Comparison of ENCODE assay signal across 2 cellular contexts in the genomic region with DNA sequence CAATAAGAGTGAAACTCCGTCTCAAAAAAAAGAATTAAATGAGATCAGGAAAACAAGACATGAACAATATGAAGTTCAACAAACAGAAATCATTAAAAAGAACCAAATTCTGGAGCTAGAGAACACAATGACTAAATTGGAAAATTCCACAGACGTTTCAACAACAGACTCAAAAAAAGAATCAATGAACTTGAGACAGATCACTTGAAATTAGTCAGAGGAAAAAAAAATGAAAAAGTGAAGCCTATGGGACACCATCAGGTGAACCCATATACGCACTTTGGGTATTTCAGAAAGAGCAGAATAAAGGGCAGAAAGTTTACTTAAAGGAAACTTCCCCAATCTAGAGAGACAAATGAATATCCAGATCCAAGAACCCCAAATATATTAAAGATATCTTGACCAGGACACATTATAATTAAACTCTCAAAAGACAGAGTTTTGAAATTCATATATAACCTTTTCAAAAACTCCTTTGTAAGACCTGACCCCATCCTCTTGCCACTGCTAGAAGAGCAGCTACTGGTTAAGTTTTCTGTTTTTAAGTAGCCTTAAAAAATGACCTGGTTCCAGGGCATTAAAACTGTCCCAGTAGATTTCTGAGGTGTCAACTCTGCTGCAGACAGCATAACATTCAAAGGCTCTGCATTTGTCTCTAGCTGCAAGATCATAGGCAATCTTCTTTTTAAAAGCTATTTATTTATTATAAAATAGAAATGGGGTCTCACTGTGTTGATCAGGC.
TF ChIP-seq lines count a peak whose summit lies in the region.

No MANE protein-coding gene starts in this region.

TF ChIP-seq in GM23338, 12 proteins besides CTCF, POLR2A, EP300 and RAD21 (continues in another document):
- no peak for TF ChIP-seq EZH2phosphoT487 (IDR thresholded peaks at IDR 0.05; ENCODE audit: unreplicated experiment)
- TF ChIP-seq EZH2 (IDR thresholded peaks at IDR 0.05; ENCODE audit: low read depth, unreplicated experiment): no peak
- TF ChIP-seq, protein P1, sequence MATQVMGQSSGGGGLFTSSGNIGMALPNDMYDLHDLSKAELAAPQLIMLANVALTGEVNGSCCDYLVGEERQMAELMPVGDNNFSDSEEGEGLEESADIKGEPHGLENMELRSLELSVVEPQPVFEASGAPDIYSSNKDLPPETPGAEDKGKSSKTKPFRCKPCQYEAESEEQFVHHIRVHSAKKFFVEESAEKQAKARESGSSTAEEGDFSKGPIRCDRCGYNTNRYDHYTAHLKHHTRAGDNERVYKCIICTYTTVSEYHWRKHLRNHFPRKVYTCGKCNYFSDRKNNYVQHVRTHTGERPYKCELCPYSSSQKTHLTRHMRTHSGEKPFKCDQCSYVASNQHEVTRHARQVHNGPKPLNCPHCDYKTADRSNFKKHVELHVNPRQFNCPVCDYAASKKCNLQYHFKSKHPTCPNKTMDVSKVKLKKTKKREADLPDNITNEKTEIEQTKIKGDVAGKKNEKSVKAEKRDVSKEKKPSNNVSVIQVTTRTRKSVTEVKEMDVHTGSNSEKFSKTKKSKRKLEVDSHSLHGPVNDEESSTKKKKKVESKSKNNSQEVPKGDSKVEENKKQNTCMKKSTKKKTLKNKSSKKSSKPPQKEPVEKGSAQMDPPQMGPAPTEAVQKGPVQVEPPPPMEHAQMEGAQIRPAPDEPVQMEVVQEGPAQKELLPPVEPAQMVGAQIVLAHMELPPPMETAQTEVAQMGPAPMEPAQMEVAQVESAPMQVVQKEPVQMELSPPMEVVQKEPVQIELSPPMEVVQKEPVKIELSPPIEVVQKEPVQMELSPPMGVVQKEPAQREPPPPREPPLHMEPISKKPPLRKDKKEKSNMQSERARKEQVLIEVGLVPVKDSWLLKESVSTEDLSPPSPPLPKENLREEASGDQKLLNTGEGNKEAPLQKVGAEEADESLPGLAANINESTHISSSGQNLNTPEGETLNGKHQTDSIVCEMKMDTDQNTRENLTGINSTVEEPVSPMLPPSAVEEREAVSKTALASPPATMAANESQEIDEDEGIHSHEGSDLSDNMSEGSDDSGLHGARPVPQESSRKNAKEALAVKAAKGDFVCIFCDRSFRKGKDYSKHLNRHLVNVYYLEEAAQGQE (IDR thresholded peaks at IDR 0.05; ENCODE audit: unreplicated experiment): no peak
- no peak for TF ChIP-seq ZNF331 (CRISPR knock-in tag; IDR thresholded peaks at IDR 0.05; ENCODE audit: low read depth)
- TF ChIP-seq STAT1 (IDR thresholded peaks at IDR 0.05; ENCODE audit: unreplicated experiment): no peak
- no peak for TF ChIP-seq ZNF114 (CRISPR knock-in tag; IDR thresholded peaks at IDR 0.05)
- TF ChIP-seq, protein P2, sequence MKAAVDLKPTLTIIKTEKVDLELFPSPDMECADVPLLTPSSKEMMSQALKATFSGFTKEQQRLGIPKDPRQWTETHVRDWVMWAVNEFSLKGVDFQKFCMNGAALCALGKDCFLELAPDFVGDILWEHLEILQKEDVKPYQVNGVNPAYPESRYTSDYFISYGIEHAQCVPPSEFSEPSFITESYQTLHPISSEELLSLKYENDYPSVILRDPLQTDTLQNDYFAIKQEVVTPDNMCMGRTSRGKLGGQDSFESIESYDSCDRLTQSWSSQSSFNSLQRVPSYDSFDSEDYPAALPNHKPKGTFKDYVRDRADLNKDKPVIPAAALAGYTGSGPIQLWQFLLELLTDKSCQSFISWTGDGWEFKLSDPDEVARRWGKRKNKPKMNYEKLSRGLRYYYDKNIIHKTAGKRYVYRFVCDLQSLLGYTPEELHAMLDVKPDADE (IDR thresholded peaks at IDR 0.05): no peak
- TF ChIP-seq, protein P3, sequence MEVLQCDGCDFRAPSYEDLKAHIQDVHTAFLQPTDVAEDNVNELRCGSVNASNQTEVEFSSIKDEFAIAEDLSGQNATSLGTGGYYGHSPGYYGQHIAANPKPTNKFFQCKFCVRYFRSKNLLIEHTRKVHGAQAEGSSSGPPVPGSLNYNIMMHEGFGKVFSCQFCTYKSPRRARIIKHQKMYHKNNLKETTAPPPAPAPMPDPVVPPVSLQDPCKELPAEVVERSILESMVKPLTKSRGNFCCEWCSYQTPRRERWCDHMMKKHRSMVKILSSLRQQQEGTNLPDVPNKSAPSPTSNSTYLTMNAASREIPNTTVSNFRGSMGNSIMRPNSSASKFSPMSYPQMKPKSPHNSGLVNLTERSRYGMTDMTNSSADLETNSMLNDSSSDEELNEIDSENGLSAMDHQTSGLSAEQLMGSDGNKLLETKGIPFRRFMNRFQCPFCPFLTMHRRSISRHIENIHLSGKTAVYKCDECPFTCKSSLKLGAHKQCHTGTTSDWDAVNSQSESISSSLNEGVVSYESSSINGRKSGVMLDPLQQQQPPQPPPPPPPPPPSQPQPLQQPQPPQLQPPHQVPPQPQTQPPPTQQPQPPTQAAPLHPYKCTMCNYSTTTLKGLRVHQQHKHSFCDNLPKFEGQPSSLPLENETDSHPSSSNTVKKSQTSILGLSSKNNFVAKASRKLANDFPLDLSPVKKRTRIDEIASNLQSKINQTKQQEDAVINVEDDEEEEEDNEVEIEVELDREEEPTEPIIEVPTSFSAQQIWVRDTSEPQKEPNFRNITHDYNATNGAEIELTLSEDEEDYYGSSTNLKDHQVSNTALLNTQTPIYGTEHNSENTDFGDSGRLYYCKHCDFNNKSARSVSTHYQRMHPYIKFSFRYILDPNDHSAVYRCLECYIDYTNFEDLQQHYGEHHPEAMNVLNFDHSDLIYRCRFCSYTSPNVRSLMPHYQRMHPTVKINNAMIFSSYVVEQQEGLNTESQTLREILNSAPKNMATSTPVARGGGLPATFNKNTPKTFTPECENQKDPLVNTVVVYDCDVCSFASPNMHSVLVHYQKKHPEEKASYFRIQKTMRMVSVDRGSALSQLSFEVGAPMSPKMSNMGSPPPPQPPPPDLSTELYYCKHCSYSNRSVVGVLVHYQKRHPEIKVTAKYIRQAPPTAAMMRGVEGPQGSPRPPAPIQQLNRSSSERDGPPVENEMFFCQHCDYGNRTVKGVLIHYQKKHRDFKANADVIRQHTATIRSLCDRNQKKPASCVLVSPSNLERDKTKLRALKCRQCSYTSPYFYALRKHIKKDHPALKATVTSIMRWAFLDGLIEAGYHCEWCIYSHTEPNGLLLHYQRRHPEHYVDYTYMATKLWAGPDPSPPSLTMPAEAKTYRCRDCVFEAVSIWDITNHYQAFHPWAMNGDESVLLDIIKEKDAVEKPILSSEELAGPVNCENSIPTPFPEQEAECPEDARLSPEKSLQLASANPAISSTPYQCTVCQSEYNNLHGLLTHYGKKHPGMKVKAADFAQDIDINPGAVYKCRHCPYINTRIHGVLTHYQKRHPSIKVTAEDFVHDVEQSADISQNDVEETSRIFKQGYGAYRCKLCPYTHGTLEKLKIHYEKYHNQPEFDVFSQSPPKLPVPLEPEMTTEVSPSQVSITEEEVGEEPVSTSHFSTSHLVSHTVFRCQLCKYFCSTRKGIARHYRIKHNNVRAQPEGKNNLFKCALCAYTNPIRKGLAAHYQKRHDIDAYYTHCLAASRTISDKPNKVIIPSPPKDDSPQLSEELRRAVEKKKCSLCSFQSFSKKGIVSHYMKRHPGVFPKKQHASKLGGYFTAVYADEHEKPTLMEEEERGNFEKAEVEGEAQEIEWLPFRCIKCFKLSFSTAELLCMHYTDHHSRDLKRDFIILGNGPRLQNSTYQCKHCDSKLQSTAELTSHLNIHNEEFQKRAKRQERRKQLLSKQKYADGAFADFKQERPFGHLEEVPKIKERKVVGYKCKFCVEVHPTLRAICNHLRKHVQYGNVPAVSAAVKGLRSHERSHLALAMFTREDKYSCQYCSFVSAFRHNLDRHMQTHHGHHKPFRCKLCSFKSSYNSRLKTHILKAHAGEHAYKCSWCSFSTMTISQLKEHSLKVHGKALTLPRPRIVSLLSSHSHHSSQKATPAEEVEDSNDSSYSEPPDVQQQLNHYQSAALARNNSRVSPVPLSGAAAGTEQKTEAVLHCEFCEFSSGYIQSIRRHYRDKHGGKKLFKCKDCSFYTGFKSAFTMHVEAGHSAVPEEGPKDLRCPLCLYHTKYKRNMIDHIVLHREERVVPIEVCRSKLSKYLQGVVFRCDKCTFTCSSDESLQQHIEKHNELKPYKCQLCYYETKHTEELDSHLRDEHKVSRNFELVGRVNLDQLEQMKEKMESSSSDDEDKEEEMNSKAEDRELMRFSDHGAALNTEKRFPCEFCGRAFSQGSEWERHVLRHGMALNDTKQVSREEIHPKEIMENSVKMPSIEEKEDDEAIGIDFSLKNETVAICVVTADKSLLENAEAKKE (CRISPR knock-in tag; IDR thresholded peaks at IDR 0.05): no peak

TF ChIP-seq in WTC11, 78 proteins besides CTCF, POLR2A, EP300 and RAD21 (continues in another document):
- TF ChIP-seq KAT7 (CRISPR knock-in tag; IDR thresholded peaks at IDR 0.05; ENCODE audit: borderline replicate concordance) (no peak), ZNF263 (CRISPR knock-in tag; IDR thresholded peaks at IDR 0.05; ENCODE audit: low read depth) (no peak), SP1 (CRISPR knock-in tag; conservative IDR thresholded peaks at IDR 0.05) (no peak), CREB1 (CRISPR knock-in tag; IDR thresholded peaks at IDR 0.05) (no peak), NR3C1 (CRISPR knock-in tag; conservative IDR thresholded peaks at IDR 0.05; ENCODE audit: low read depth) (no peak), SMAD4 (CRISPR knock-in tag; IDR thresholded peaks at IDR 0.05) (no peak), NFE2L1 (CRISPR knock-in tag; IDR thresholded peaks at IDR 0.05) (no peak), RORB (CRISPR knock-in tag; IDR thresholded peaks at IDR 0.05) (no peak), ZBTB21 (CRISPR knock-in tag; IDR thresholded peaks at IDR 0.05; ENCODE audit: borderline replicate concordance) (no peak), ZNF396 (CRISPR knock-in tag; IDR thresholded peaks at IDR 0.05; ENCODE audit: borderline replicate concordance) (no peak), ZNF232 (CRISPR knock-in tag; IDR thresholded peaks at IDR 0.05) (no peak)
- TF ChIP-seq, protein P4, sequence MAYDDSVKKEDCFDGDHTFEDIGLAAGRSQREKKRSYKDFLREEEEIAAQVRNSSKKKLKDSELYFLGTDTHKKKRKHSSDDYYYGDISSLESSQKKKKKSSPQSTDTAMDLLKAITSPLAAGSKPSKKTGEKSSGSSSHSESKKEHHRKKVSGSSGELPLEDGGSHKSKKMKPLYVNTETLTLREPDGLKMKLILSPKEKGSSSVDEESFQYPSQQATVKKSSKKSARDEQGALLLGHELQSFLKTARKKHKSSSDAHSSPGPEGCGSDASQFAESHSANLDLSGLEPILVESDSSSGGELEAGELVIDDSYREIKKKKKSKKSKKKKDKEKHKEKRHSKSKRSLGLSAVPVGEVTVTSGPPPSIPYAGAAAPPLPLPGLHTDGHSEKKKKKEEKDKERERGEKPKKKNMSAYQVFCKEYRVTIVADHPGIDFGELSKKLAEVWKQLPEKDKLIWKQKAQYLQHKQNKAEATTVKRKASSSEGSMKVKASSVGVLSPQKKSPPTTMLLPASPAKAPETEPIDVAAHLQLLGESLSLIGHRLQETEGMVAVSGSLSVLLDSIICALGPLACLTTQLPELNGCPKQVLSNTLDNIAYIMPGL (CRISPR knock-in tag; IDR thresholded peaks at IDR 0.05): no peak
- TF ChIP-seq, protein P5, sequence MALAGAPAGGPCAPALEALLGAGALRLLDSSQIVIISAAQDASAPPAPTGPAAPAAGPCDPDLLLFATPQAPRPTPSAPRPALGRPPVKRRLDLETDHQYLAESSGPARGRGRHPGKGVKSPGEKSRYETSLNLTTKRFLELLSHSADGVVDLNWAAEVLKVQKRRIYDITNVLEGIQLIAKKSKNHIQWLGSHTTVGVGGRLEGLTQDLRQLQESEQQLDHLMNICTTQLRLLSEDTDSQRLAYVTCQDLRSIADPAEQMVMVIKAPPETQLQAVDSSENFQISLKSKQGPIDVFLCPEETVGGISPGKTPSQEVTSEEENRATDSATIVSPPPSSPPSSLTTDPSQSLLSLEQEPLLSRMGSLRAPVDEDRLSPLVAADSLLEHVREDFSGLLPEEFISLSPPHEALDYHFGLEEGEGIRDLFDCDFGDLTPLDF (CRISPR knock-in tag; IDR thresholded peaks at IDR 0.05): no peak
- TF ChIP-seq, protein P6, sequence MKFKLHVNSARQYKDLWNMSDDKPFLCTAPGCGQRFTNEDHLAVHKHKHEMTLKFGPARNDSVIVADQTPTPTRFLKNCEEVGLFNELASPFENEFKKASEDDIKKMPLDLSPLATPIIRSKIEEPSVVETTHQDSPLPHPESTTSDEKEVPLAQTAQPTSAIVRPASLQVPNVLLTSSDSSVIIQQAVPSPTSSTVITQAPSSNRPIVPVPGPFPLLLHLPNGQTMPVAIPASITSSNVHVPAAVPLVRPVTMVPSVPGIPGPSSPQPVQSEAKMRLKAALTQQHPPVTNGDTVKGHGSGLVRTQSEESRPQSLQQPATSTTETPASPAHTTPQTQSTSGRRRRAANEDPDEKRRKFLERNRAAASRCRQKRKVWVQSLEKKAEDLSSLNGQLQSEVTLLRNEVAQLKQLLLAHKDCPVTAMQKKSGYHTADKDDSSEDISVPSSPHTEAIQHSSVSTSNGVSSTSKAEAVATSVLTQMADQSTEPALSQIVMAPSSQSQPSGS (CRISPR knock-in tag; IDR thresholded peaks at IDR 0.05; ENCODE audit: borderline replicate concordance, low read depth): no peak
- TF ChIP-seq, protein P7, sequence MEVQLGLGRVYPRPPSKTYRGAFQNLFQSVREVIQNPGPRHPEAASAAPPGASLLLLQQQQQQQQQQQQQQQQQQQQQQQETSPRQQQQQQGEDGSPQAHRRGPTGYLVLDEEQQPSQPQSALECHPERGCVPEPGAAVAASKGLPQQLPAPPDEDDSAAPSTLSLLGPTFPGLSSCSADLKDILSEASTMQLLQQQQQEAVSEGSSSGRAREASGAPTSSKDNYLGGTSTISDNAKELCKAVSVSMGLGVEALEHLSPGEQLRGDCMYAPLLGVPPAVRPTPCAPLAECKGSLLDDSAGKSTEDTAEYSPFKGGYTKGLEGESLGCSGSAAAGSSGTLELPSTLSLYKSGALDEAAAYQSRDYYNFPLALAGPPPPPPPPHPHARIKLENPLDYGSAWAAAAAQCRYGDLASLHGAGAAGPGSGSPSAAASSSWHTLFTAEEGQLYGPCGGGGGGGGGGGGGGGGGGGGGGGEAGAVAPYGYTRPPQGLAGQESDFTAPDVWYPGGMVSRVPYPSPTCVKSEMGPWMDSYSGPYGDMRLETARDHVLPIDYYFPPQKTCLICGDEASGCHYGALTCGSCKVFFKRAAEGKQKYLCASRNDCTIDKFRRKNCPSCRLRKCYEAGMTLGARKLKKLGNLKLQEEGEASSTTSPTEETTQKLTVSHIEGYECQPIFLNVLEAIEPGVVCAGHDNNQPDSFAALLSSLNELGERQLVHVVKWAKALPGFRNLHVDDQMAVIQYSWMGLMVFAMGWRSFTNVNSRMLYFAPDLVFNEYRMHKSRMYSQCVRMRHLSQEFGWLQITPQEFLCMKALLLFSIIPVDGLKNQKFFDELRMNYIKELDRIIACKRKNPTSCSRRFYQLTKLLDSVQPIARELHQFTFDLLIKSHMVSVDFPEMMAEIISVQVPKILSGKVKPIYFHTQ (CRISPR knock-in tag; IDR thresholded peaks at IDR 0.05): peak; percentile 33; the same call in 1 of the 2 replicates
- TF ChIP-seq, protein P8, sequence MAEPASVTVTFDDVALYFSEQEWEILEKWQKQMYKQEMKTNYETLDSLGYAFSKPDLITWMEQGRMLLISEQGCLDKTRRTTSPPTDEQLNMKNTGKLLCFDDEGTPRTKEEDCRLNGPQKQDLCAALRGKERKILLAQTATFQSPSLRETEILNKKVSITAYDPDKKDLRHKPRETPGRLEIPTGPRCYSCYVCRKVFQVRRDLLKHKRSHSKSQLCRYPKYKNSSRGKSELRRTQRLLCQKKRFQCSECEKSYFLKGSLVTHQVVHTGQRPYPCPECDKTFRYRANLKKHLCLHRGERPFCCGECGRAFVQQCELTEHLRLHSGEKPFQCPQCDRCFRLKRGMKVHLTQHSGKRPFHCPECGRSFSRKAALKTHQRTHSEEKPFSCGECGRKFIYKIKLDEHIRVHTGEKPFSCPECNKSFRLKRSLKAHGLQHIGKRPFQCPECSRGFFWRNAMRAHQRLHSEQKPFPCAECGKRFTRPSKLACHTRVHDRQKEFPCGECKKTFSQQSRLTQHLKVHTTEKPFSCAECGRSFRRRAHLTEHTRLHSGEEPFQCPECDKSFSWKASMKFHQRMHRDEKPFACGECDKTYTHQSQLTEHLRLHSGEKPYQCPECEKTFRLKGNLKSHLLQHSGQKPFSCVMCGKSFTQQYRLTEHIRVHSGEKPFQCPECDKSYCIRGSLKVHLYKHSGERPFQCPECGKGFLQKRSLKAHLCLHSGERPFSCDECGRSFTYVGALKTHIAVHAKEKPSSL (CRISPR knock-in tag; conservative IDR thresholded peaks at IDR 0.05): peak; percentile 77; the same call in 1 of the 2 replicates
